8 cellular contexts compared by ENCODE assay signal in the genomic region with DNA sequence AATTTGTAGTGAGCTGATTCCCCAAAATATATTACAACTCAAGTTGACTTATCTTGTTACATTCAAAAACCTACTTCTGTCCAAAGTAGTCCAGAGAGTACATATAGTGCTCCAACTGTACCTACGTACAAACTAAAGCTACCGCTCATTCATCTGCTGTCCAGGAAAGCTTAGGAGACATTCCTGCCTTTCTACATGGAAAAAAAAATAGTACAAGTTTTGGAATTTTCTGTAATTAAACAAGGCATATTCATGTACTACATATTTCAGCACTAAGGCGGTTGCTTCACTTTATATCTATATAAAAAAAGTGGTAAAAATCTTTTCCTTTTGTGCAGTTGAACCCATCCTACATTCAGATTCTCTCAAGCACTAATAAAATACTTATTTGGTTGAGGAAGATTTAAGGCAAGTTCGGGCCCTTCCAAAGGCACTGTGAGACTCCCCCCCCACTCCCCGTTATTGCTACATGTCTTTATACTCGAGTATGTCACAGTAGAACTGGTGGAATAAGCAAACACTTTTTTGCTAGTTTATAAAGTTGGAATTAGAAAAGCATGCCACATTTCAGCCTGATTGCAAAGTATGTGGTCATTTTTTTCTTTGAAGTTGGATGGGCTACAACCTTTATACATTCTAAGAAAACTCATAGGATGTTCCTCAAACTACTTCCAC. TPM values are rescaled to one million over a fixed set of nuclear protein-coding genes. Genes with fewer than 3 reads are reported as not detected.
DNase-seq lines count a peak whose midpoint lies in the region; ATAC-seq and TF ChIP-seq lines count a peak whose summit lies in the region.

No MANE protein-coding gene starts in this region.

- H3K4me3 Mint-ChIP-seq in osteocyte (ENCODE audit: unreplicated experiment) = peak overlapping the region; percentile 77

- peak overlapping the region; percentile 93 for H3K4me3 ChIP-seq in epithelial cell of esophagus (ENCODE audit: low read length)

- POLR2A ChIA-PET in RWPE1 (lab: Yijun Ruan, JAX; ENCODE audit: low non-redundant PET) (interaction anchor here (0.6 to 1.7 kb wide), 3 partner anchors 45 to 264 kb away, joined by 3 to 7 read pairs (median 4); no protein-coding TSS in a partner anchor), GM10248 (lab: Yijun Ruan, JAX) (interaction anchor here (0.6 to 1.6 kb wide), 2 partner anchors 55 to 201 kb away, joined by 3 to 4 read pairs; no protein-coding TSS in a partner anchor)

- CTCF ChIA-PET in RWPE1 (lab: Yijun Ruan, JAX) (interaction anchor here (0.6 to 1.1 kb wide), 3 partner anchors 209 to 463 kb away, joined by 3 to 10 read pairs (median 3); no protein-coding TSS in a partner anchor), GM10248 (lab: Yijun Ruan, JAX) (interaction anchor here (0.7 to 8.5 kb wide), 13 partner anchors 9 to 262 kb away, joined by 3 to 169 read pairs (median 4); no protein-coding TSS in a partner anchor)

- H3K9me3 Mint-ChIP-seq in osteocyte (ENCODE audit: unreplicated experiment) = no peaks in the 10 kb centered on the region

- peak overlapping the region; percentile 99 for H3K27ac ChIP-seq in RWPE1

- H3K36me3 Mint-ChIP-seq in osteocyte (ENCODE audit: unreplicated experiment) = peaks cover 19% of the 10 kb centered on the region

- no peak for TF ChIP-seq CTCF in RWPE1 (conservative IDR thresholded peaks at IDR 0.05; ENCODE audit: low read depth)
- TF ChIP-seq CTCF in epithelial cell of esophagus (IDR thresholded peaks at IDR 0.05; ENCODE audit: insufficient read depth, low read depth, low read length, missing control alignments) = no peak
- no peak for TF ChIP-seq CTCF in osteocyte (IDR thresholded peaks at IDR 0.05)
- TF ChIP-seq CTCF in GM10248 (IDR thresholded peaks at IDR 0.05; ENCODE audit: control extremely low read depth, extremely low read depth, low read depth, missing control alignments) = no peak

- H3K4me1 Mint-ChIP-seq in osteocyte (ENCODE audit: unreplicated experiment) = peaks cover 57% of the 10 kb centered on the region

- H3K27ac Mint-ChIP-seq in osteocyte (ENCODE audit: unreplicated experiment) = peak overlapping the region; percentile 98

- DNase-seq in ELR (ENCODE audit: low read depth) (peak; percentile 54), RWPE1 (ENCODE audit: low spot score) (no peak), epithelial cell of esophagus (ENCODE audit: low read depth) (peak; percentile 36), osteocyte (ENCODE audit: extremely low spot score, unreplicated experiment) (no peak), GM10248 (ENCODE audit: extremely low spot score) (no peak), mucosa of gallbladder (ENCODE audit: low spot score) (no peak), occipital lobe (lab: John Stamatoyannopoulos, UW) (no peak)

- no peaks in the 10 kb centered on the region for H3K27me3 Mint-ChIP-seq in osteocyte (ENCODE audit: unreplicated experiment)

- no peak for ATAC-seq in GM19351 (IDR thresholded peaks at IDR 0.05; ENCODE audit: unreplicated experiment)

RNA-seq across cellular contexts. Expression of gene ZFP36L2, which starts 3.8 kb away (rescaled TPM):
- 87.9 and 88.0 TPM in 2 replicates for total RNA-seq in osteocyte
- 209 TPM for total RNA-seq in mucosa of gallbladder
- total RNA-seq in occipital lobe = 2.5 TPM

Comparison
In these comparisons a context has a peak if more than half of its experiments do, and no peak if none do; other contexts are left out.
1. DNase-seq: peak in ELR (single experiment) and epithelial cell of esophagus (single experiment); none in RWPE1 (single experiment), osteocyte (single experiment), GM10248 (single experiment), mucosa of gallbladder (single experiment) and occipital lobe (single experiment).
2. RNA of gene ZFP36L2, which starts 3.8 kb away (total RNA-seq): 209 TPM in mucosa of gallbladder (single experiment) and 87.9 to 88.0 TPM in osteocyte; 2.5 TPM in occipital lobe (single experiment); every median in the first group is over 10 times any median in the second.